In genomic region chr19:18008814-18009213, GRCh38 we compare ENCODE assay signal across 8 cellular contexts. TPM values are rescaled to one million over a fixed set of nuclear protein-coding genes. Genes with fewer than 3 reads are reported as not detected.
A peak's percentile ranks its signal among the peaks of the same experiment; 100 is the strongest.
DNase-seq lines count a peak whose midpoint lies in the region; ATAC-seq and TF ChIP-seq lines count a peak whose summit lies in the region.

No MANE protein-coding gene starts in this region.

- in situ Hi-C loops in IMR-90 (cut with MboI; ENCODE audit: low sequenced_read_pairs) = no loop called here

- H3K14ac ChIP-seq in IMR-90 (replicated peaks; ENCODE audit: low read depth, low read length) = peak overlapping the region; percentile 20; the same call in 1 of the 2 replicates

- intact Hi-C loops in IMR-90 (cut with micrococcal nuclease) = loop anchor here (5.0 to 10.0 kb wide), 2 partner anchors 146 to 163 kb away; partner anchors contain the start of genes IFI30 and PIK3R2

- H3K4me3 Mint-ChIP-seq in activated naive CD8-positive, alpha-beta T cell = peak overlapping the region; percentile 87
- peak overlapping the region; percentile 80 to 93 for H3K4me3 Mint-ChIP-seq in stimulated activated naive CD8-positive, alpha-beta T cell treated with anti-CD3 and anti-CD28 coated beads, Interleukin-15, amount 100 ng/mL, for 72 hours

- peaks cover 35% of the 10 kb centered on the region for H3K4me1 Mint-ChIP-seq in activated naive CD8-positive, alpha-beta T cell (ENCODE audit: low read depth)
- peaks cover 64% of the 10 kb centered on the region for H3K4me1 Mint-ChIP-seq in stimulated activated naive CD8-positive, alpha-beta T cell treated with anti-CD3 and anti-CD28 coated beads, Interleukin-15, amount 100 ng/mL, for 72 hours

- H3K4me1 ChIP-seq in IMR-90 (ENCODE audit: control insufficient read depth, insufficient read depth, low read length) = peaks cover 8% of the 10 kb centered on the region

- no peak for TF ChIP-seq RAD21 in IMR-90 (IDR thresholded peaks at IDR 0.05; ENCODE audit: low read length)

- no peaks in the 10 kb centered on the region for H3K27me3 Mint-ChIP-seq in activated naive CD8-positive, alpha-beta T cell
- H3K27me3 Mint-ChIP-seq in stimulated activated naive CD8-positive, alpha-beta T cell treated with anti-CD3 and anti-CD28 coated beads, Interleukin-15, amount 100 ng/mL, for 72 hours = no peaks in the 10 kb centered on the region

- no peak overlapping the region for H2BK5ac ChIP-seq in IMR-90 (ENCODE audit: low read depth, low read length, poor library complexity, severe bottlenecking)

- H3K23ac ChIP-seq in IMR-90 (ENCODE audit: low read depth, low read length) = peak overlapping the region; percentile 42; the same call in 1 of the 2 replicates

- H3K27ac ChIP-seq in IMR-90 (ENCODE audit: insufficient read depth, low read length) (no peak overlapping the region), layer of hippocampus (ENCODE audit: low read depth, low read length) (peak overlapping the region; percentile 81)

- H3K18ac ChIP-seq in IMR-90 (ENCODE audit: low read depth, low read length) = no peak overlapping the region

- no peak for TF ChIP-seq POLR2A in IMR-90 (IDR thresholded peaks at IDR 0.05; ENCODE audit: low read depth, low read length)

- WGBS in IMR-90 (ENCODE audit: extremely low coverage in 2 of 2, insufficient read length in 1 of 2), 2 experiments = 94% methylated on average over 6 of the region's 11 CpGs; no CpG with 5 or more reads in 1 of the 2 experiments

- H2AFZ ChIP-seq in IMR-90 (replicated peaks; ENCODE audit: low read length, poor library complexity) = no peak overlapping the region

- ATAC-seq in IMR-90 (ENCODE audit: low read depth) (no peak), HG02588 (IDR thresholded peaks at IDR 0.05; ENCODE audit: unreplicated experiment) (no peak), HG03108 (IDR thresholded peaks at IDR 0.05; ENCODE audit: unreplicated experiment) (no peak), GM19467 (IDR thresholded peaks at IDR 0.05; ENCODE audit: unreplicated experiment) (no peak)
- ATAC-seq in stimulated activated naive CD8-positive, alpha-beta T cell treated with anti-CD3 and anti-CD28 coated beads, Interleukin-15, amount 100 ng/mL, for 72 hours = no peak

- H2BK120ac ChIP-seq in IMR-90 (ENCODE audit: low read depth, low read length) = no peak overlapping the region

- peak overlapping the region; percentile 84 for H3K27ac Mint-ChIP-seq in activated naive CD8-positive, alpha-beta T cell
- H3K27ac Mint-ChIP-seq in stimulated activated naive CD8-positive, alpha-beta T cell treated with anti-CD3 and anti-CD28 coated beads, Interleukin-15, amount 100 ng/mL, for 72 hours = peak overlapping the region; percentile 75 to 87

- H3K9me3 Mint-ChIP-seq in activated naive CD8-positive, alpha-beta T cell (ENCODE audit: low read depth) = no peaks in the 10 kb centered on the region
- H3K9me3 Mint-ChIP-seq in stimulated activated naive CD8-positive, alpha-beta T cell treated with anti-CD3 and anti-CD28 coated beads, Interleukin-15, amount 100 ng/mL, for 72 hours = no peaks in the 10 kb centered on the region

- H3K9me3 ChIP-seq in IMR-90 (ENCODE audit: control insufficient read depth, insufficient read depth, low read length) = no peaks in the 10 kb centered on the region

- no peak overlapping the region for H2BK15ac ChIP-seq in IMR-90 (ENCODE audit: low read depth, low read length)

- dilution Hi-C loops in IMR-90 (cut with HindIII; ENCODE audit: low sequenced_read_pairs, unreplicated experiment) = no loop called here

- peaks cover 0 to 13% of the 10 kb centered on the region in 2 experiments; a peak in 3 of 4 replicates for H3K79me1 ChIP-seq in IMR-90 (ENCODE audit: low read depth in 1 of 2, low read length in 2 of 2)

- no peak overlapping the region for H4K91ac ChIP-seq in IMR-90 (ENCODE audit: insufficient read depth, low read depth, low read length)

- H3K56ac ChIP-seq in IMR-90 (ENCODE audit: extremely low read depth, insufficient read depth, low read length) = no peak overlapping the region

- no peak for TF ChIP-seq CTCF in IMR-90 (conservative IDR thresholded peaks at IDR 0.05; ENCODE audit: low read depth, low read length)

- peak overlapping the region; percentile 79 for H2AK9ac ChIP-seq in IMR-90 (replicated peaks; ENCODE audit: low read depth, low read length, poor library complexity)

- peaks cover 2% of the 10 kb centered on the region for H3K36me3 Mint-ChIP-seq in activated naive CD8-positive, alpha-beta T cell

- POLR2A ChIA-PET in IMR-90 (lab: Charles Lee; ENCODE audit: unreplicated experiment) = no interaction called here

- H4K20me1 ChIP-seq in IMR-90 (ENCODE audit: insufficient read depth, low read length) = peaks cover 5% of the 10 kb centered on the region; the same call in 1 of the 2 replicates

- no peak overlapping the region for H3K4me2 ChIP-seq in IMR-90 (ENCODE audit: low read depth, low read length)

- peak overlapping the region; percentile 64 for H2AK5ac ChIP-seq in IMR-90 (ENCODE audit: low read depth, low read length)

- no TSS peak for BruUV-seq in IMR-90 (replicated peaks; lab: Mats Ljungman, UMichigan)

- H3K9ac ChIP-seq in IMR-90 (ENCODE audit: low read depth, low read length) = no peak overlapping the region

- no peak overlapping the region; the same call in 1 of the 2 replicates for H3K4ac ChIP-seq in IMR-90 (ENCODE audit: low read depth, low read length)

- H3K4me3 ChIP-seq in IMR-90 (ENCODE audit: insufficient read depth, low read depth, low read length) = no peak overlapping the region

- H4K8ac ChIP-seq in IMR-90 (ENCODE audit: low read depth in 2 of 2, low read length in 2 of 2) = no peak overlapping the region; a peak in 1 of 4 replicates

- H2BK20ac ChIP-seq in IMR-90 (ENCODE audit: low read depth, low read length) = no peak overlapping the region

- DNase-seq in IMR-90 (no peak), dermis blood vessel endothelial cell (no peak)
- no peak for DNase-seq in stimulated activated naive CD8-positive, alpha-beta T cell treated with anti-CD3 and anti-CD28 coated beads, Interleukin-15, amount 100 ng/mL, for 72 hours

- CTCF ChIA-PET in IMR-90 (lab: Yijun Ruan, JAX) = no interaction called here

- H3K36me3 ChIP-seq in IMR-90 (ENCODE audit: control insufficient read depth, insufficient read depth, low read length) = peaks cover 26% of the 10 kb centered on the region

- no peaks in the 10 kb centered on the region for H3K27me3 ChIP-seq in IMR-90 (ENCODE audit: control insufficient read depth, insufficient read depth, low read length)
- no peaks in the 10 kb centered on the region for H3K27me3 ChIP-seq in layer of hippocampus (ENCODE audit: control insufficient read depth, insufficient read depth, low read length)

- H3K9me1 ChIP-seq in IMR-90 (ENCODE audit: insufficient read depth, low read length) = peaks cover 12% of the 10 kb centered on the region

- no peak overlapping the region for H4K5ac ChIP-seq in IMR-90 (ENCODE audit: low read depth, low read length)

TF ChIP-seq in IMR-90, 13 proteins besides CTCF, POLR2A, EP300 and RAD21:
- TF ChIP-seq MAFK (IDR thresholded peaks at IDR 0.05; ENCODE audit: low read depth, low read length) (no peak), BHLHE40 (IDR thresholded peaks at IDR 0.05; ENCODE audit: low read depth, low read length) (no peak), CEBPB (IDR thresholded peaks at IDR 0.05; ENCODE audit: low read depth, low read length) (no peak), SMC3 (IDR thresholded peaks at IDR 0.05; ENCODE audit: low read depth, low read length) (no peak), RFX5 (IDR thresholded peaks at IDR 0.05; ENCODE audit: low read depth, low read length) (no peak), USF2 (IDR thresholded peaks at IDR 0.05; ENCODE audit: low read depth, low read length) (no peak), MAZ (IDR thresholded peaks at IDR 0.05; ENCODE audit: borderline replicate concordance, low read depth, low read length) (no peak), ELK1 (IDR thresholded peaks at IDR 0.05; ENCODE audit: borderline replicate concordance, low read depth, low read length) (no peak), NFE2L2 (IDR thresholded peaks at IDR 0.05; ENCODE audit: low read depth, low read length) (no peak), MXI1 (IDR thresholded peaks at IDR 0.05; ENCODE audit: borderline replicate concordance, low read depth, low read length) (no peak)

RNA-seq across cellular contexts. Expression of gene ARRDC2, which starts 0.8 kb away (rescaled TPM):
- 1.4 and 1.9 TPM in 2 replicates for total RNA-seq in IMR-90 (2012; rRNA removed)
- polyA plus RNA-seq in IMR-90 (2012; rRNA removed) = 4.5 and 4.9 TPM in 2 replicates
- polyA plus RNA-seq in IMR-90 (2012; cell fraction: cytosol; rRNA removed) = 1.7 and 6.3 TPM in 2 replicates
- 11.8 and 32.4 TPM in 2 replicates for polyA plus RNA-seq in IMR-90 (2012; cell fraction: nucleus; rRNA removed; ENCODE audit: low replicate concordance)
- 68.7 and 107 TPM in 2 replicates for total RNA-seq in dermis blood vessel endothelial cell

RNA-seq across cellular contexts. Expression of gene KCNN1, which starts 41.9 kb away (rescaled TPM):
- under 0.01 TPM in 1 of 2 replicates, not detected in the other for total RNA-seq in IMR-90 (2012; rRNA removed)
- polyA plus RNA-seq in IMR-90 (2012; rRNA removed) = 0.09 and 0.36 TPM in 2 replicates
- 0.02 and 0.40 TPM in 2 replicates for polyA plus RNA-seq in IMR-90 (2012; cell fraction: cytosol; rRNA removed)
- 0.10 and 0.17 TPM in 2 replicates for polyA plus RNA-seq in IMR-90 (2012; cell fraction: nucleus; rRNA removed; ENCODE audit: low replicate concordance)
- total RNA-seq in dermis blood vessel endothelial cell = under 0.01 and 0.42 TPM in 2 replicates

Comparison
In these comparisons a context has a peak if more than half of its experiments do, and no peak if none do; other contexts are left out.
1. RNA of gene ARRDC2, which starts 0.8 kb away (total RNA-seq): 68.7 to 107 TPM in dermis blood vessel endothelial cell; 1.4 to 1.9 TPM in IMR-90; every median in the first group is over 10 times any median in the second.